Comparison of ENCODE assay signal across 20 cellular contexts in the genomic region with DNA sequence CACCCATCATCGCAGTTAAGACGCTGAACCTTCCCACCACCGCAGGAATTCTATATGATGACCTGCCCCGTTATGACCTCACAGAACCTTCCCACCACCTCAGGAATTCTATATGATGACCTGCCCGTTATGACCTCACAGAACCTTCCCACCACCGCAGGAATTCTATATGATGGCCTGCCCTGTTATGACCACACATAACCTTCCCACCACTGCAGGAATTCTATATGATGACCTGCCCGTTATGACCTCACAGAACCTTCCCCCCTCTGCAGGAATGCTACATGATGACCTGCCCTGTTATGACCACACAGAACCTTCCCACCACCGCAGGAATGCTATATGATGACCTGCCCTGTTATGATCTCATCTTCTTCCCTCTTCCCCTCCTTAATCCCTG.
DNase-seq lines count a peak whose midpoint lies in the region; ATAC-seq, FAIRE-seq and TF ChIP-seq lines count a peak whose summit lies in the region.
"Had no signal": no experiment of that assay in that cellular context is flagged by ENCODE, and none has a peak within 500 bp of the region (broad histone marks: within the 10 kb centered on the region; RNA-seq: fewer than 3 reads in every experiment).

No MANE protein-coding gene starts in this region.

- peaks cover 6% of the 10 kb centered on the region for H3K4me1 Mint-ChIP-seq in astrocyte (ENCODE audit: low read depth, unreplicated experiment)
- H3K4me1 Mint-ChIP-seq in endothelial cell (ENCODE audit: unreplicated experiment) = no peaks in the 10 kb centered on the region
- H3K4me1 Mint-ChIP-seq: activated naive CD8-positive, alpha-beta T cell treated with anti-CD3 and anti-CD28 coated beads, Interleukin-2, amount 10 ng/mL, durations not matched to agents 7 days and 5 days; neural crest cell had no signal

- FAIRE-seq in astrocyte (lab: Jason Lieb, UNC) (peak; percentile 96), keratinocyte (lab: Jason Lieb, UNC) (peak; percentile 71)

- 70 to 72% methylated on average over 8 of the region's 8 CpGs for WGBS in GM23248 (ENCODE audit: low coverage in 1 of 2, low lambda C conversion rate in 2 of 2, missing lambda C conversion rate in 2 of 2), 2 experiments

- peaks cover 15% of the 10 kb centered on the region for H3K27me3 Mint-ChIP-seq in astrocyte (ENCODE audit: low read depth, unreplicated experiment)
- peaks cover 3% of the 10 kb centered on the region for H3K27me3 Mint-ChIP-seq in endothelial cell (ENCODE audit: unreplicated experiment)
- H3K27me3 Mint-ChIP-seq: activated naive CD8-positive, alpha-beta T cell treated with anti-CD3 and anti-CD28 coated beads, Interleukin-2, amount 10 ng/mL, durations not matched to agents 7 days and 5 days; dendritic cell treated with granulocyte-macrophage colony-stimulating factor and Interleukin-4, amounts not matched to agents 40 ng/mL and 50 ng/mL, for 4 days had no signal

- in situ Hi-C loops in GM23248 (cut with MboI) = no loop called here

- no peak overlapping the region for H3K4me3 ChIP-seq in AG10803 (ENCODE audit: low read length)
- no peak overlapping the region for H3K4me3 ChIP-seq in GM23248
- no peak overlapping the region for H3K4me3 ChIP-seq in astrocyte (ENCODE audit: insufficient read depth, low read depth, low read length)
- no peak overlapping the region for H3K4me3 ChIP-seq in keratinocyte (ENCODE audit: control insufficient read depth in 2 of 3, extremely low read depth in 1 of 3, insufficient read depth in 2 of 3, low read depth in 1 of 3, low read length in 3 of 3)
- H3K4me3 ChIP-seq: left ventricle myocardium inferior, spleen had no signal

- H3K9ac ChIP-seq in GM23248 (no peak overlapping the region), astrocyte (ENCODE audit: low read length) (no peak overlapping the region), keratinocyte (ENCODE audit: control insufficient read depth, extremely low read depth, insufficient read depth, low read length) (no peak overlapping the region)

- H2AFZ ChIP-seq in GM23248 = no peak overlapping the region
- H2AFZ ChIP-seq in astrocyte (ENCODE audit: low read depth, low read length) = no peak overlapping the region
- no peak overlapping the region for H2AFZ ChIP-seq in keratinocyte (ENCODE audit: control insufficient read depth, low read length)

- H3K4me2 ChIP-seq in GM23248 (ENCODE audit: unreplicated experiment) (no peak overlapping the region), astrocyte (ENCODE audit: low read length) (no peak overlapping the region), keratinocyte (ENCODE audit: control insufficient read depth, extremely low read depth, insufficient read depth, low read depth, low read length) (no peak overlapping the region)

- no peak overlapping the region for H3K27ac ChIP-seq in GM23248
- H3K27ac ChIP-seq in astrocyte (ENCODE audit: low read depth, low read length) = no peak overlapping the region
- no peak overlapping the region for H3K27ac ChIP-seq in keratinocyte (ENCODE audit: control insufficient read depth, insufficient read depth, low read length)
- H3K27ac ChIP-seq: left ventricle myocardium inferior, spleen had no signal

- DNase-seq in AG10803 (ENCODE audit: low read depth) = peak; percentile 9
- DNase-seq in GM23248 = peak; percentile 2
- no peak for DNase-seq in astrocyte (ENCODE audit: low read depth)
- DNase-seq in keratinocyte (ENCODE audit: low read depth, low spot score) = no peak
- no peak for DNase-seq in endothelial cell (ENCODE audit: low spot score)
- DNase-seq in DMS153 (lab: John Stamatoyannopoulos, UW) = no peak
- DNase-seq in C1 segment of cervical spinal cord (lab: John Stamatoyannopoulos, UW) = no peak
- DNase-seq: activated naive CD8-positive, alpha-beta T cell treated with anti-CD3 and anti-CD28 coated beads, Interleukin-2, amount 10 ng/mL, durations not matched to agents 7 days and 5 days; AML-193; COR-L47; glutamatergic neuron; GOT3; left ventricle myocardium inferior; NCI-H187 treated with DMSO at 0.1 percent for 48 hours; NCI-H446 treated with DMSO at 0.1 percent for 48 hours; spleen; substantia nigra had no signal

- H4K20me1 ChIP-seq in GM23248 (ENCODE audit: insufficient read depth) = no peaks in the 10 kb centered on the region
- H4K20me1 ChIP-seq in astrocyte (ENCODE audit: insufficient read depth, low read length) = no peaks in the 10 kb centered on the region
- H4K20me1 ChIP-seq in keratinocyte (ENCODE audit: control insufficient read depth, extremely low read depth, insufficient read depth, low read length) = no peaks in the 10 kb centered on the region

- H3K27ac Mint-ChIP-seq in astrocyte (ENCODE audit: unreplicated experiment) (no peak overlapping the region), endothelial cell (ENCODE audit: unreplicated experiment) (no peak overlapping the region)
- H3K27ac Mint-ChIP-seq: activated naive CD8-positive, alpha-beta T cell treated with anti-CD3 and anti-CD28 coated beads, Interleukin-2, amount 10 ng/mL, durations not matched to agents 7 days and 5 days; dendritic cell treated with granulocyte-macrophage colony-stimulating factor and Interleukin-4, amounts not matched to agents 40 ng/mL and 50 ng/mL, for 4 days had no signal

- H3K79me2 ChIP-seq in GM23248 (ENCODE audit: insufficient read depth) = no peaks in the 10 kb centered on the region
- no peaks in the 10 kb centered on the region for H3K79me2 ChIP-seq in astrocyte (ENCODE audit: insufficient read depth, low read length)
- no peaks in the 10 kb centered on the region for H3K79me2 ChIP-seq in keratinocyte (ENCODE audit: control insufficient read depth, insufficient read depth, low read length)

- no peaks in the 10 kb centered on the region for H3K9me3 Mint-ChIP-seq in astrocyte (ENCODE audit: unreplicated experiment)
- H3K9me3 Mint-ChIP-seq in endothelial cell (ENCODE audit: unreplicated experiment) = peaks cover 4% of the 10 kb centered on the region
- H3K9me3 Mint-ChIP-seq: dendritic cell treated with granulocyte-macrophage colony-stimulating factor and Interleukin-4, amounts not matched to agents 40 ng/mL and 50 ng/mL, for 4 days; neural crest cell had no signal

- H3K4me3 Mint-ChIP-seq in astrocyte (ENCODE audit: unreplicated experiment) (no peak overlapping the region), endothelial cell (ENCODE audit: unreplicated experiment) (no peak overlapping the region)
- H3K4me3 Mint-ChIP-seq: activated naive CD8-positive, alpha-beta T cell treated with anti-CD3 and anti-CD28 coated beads, Interleukin-2, amount 10 ng/mL, durations not matched to agents 7 days and 5 days; dendritic cell treated with granulocyte-macrophage colony-stimulating factor and Interleukin-4, amounts not matched to agents 40 ng/mL and 50 ng/mL, for 4 days; neural crest cell had no signal

- no peaks in the 10 kb centered on the region for H3K9me1 ChIP-seq in keratinocyte (ENCODE audit: control insufficient read depth, extremely low read depth, insufficient read depth, low read length)

- dilution Hi-C loops in keratinocyte (cut with MboI; ENCODE audit: extremely low pct_ligation_motif_present, low sequenced_read_pairs) = no loop called here

- H3F3A ChIP-seq in GM23248 (ENCODE audit: insufficient read depth) = no peaks in the 10 kb centered on the region

- no peak for ATAC-seq in GM18517 (IDR thresholded peaks at IDR 0.05; ENCODE audit: unreplicated experiment)

- no peaks in the 10 kb centered on the region for H3K9me2 ChIP-seq in GM23248 (ENCODE audit: insufficient read depth)

- H3K36me3 Mint-ChIP-seq in astrocyte (ENCODE audit: low read depth, unreplicated experiment) = no peaks in the 10 kb centered on the region
- no peaks in the 10 kb centered on the region for H3K36me3 Mint-ChIP-seq in endothelial cell (ENCODE audit: low read depth, unreplicated experiment)
- H3K36me3 Mint-ChIP-seq: activated naive CD8-positive, alpha-beta T cell treated with anti-CD3 and anti-CD28 coated beads, Interleukin-2, amount 10 ng/mL, durations not matched to agents 7 days and 5 days had no signal

- H3K27me3 ChIP-seq in GM23248 (replicated peaks; ENCODE audit: insufficient read depth) (no peaks in the 10 kb centered on the region), astrocyte (ENCODE audit: insufficient read depth, low read length) (no peaks in the 10 kb centered on the region), keratinocyte (ENCODE audit: control insufficient read depth, extremely low read depth, insufficient read depth, low read length) (no peaks in the 10 kb centered on the region)

- H3K4me1 ChIP-seq in GM23248 (ENCODE audit: insufficient read depth) (no peaks in the 10 kb centered on the region), astrocyte (ENCODE audit: insufficient read depth, low read length) (no peaks in the 10 kb centered on the region), keratinocyte (ENCODE audit: control insufficient read depth, extremely low read depth, insufficient read depth, low read length) (no peaks in the 10 kb centered on the region)
- H3K4me1 ChIP-seq: left ventricle myocardium inferior, spleen had no signal

- H3K9me3 ChIP-seq in GM23248 (ENCODE audit: low read depth) (no peaks in the 10 kb centered on the region), astrocyte (ENCODE audit: insufficient read depth, low read depth, low read length) (peaks cover 7% of the 10 kb centered on the region), keratinocyte (ENCODE audit: control insufficient read depth, low read depth, low read length) (peaks cover 3% of the 10 kb centered on the region)
- H3K9me3 ChIP-seq: left ventricle myocardium inferior had no signal

- H3K36me3 ChIP-seq in GM23248 (ENCODE audit: low read depth) (no peaks in the 10 kb centered on the region), astrocyte (ENCODE audit: insufficient read depth, low read length) (no peaks in the 10 kb centered on the region), keratinocyte (ENCODE audit: control insufficient read depth in 2 of 2, extremely low read depth in 1 of 2, insufficient read depth in 2 of 2, low read length in 2 of 2) (no peaks in the 10 kb centered on the region)
- H3K36me3 ChIP-seq: left ventricle myocardium inferior, spleen had no signal

- TF ChIP-seq CTCF in AG10803 (conservative IDR thresholded peaks at IDR 0.05; ENCODE audit: low read length) (no peak), astrocyte (IDR thresholded peaks at IDR 0.05; ENCODE audit: insufficient read depth, low read depth, low read length) (no peak), keratinocyte (optimal IDR thresholded peaks at IDR 0.05 in 1 of 3, IDR thresholded peaks at IDR 0.05 in 1 of 3, conservative IDR thresholded peaks at IDR 0.05 in 1 of 3; ENCODE audit: extremely low read depth in 1 of 3, insufficient read depth in 2 of 3, low read length in 3 of 3) (no peak), endothelial cell (IDR thresholded peaks at IDR 0.05; ENCODE audit: unreplicated experiment) (no peak)

Comparison
In these comparisons a context has a peak if more than half of its experiments do, and no peak if none do; other contexts are left out.
1. DNase-seq: peak in AG10803 (single experiment) and GM23248 (single experiment); none in astrocyte (single experiment), keratinocyte (single experiment), endothelial cell (single experiment), DMS153 (single experiment) and C1 segment of cervical spinal cord (0 of 14).